In genomic region chr11:120239713-120240640, GRCh38 we compare ENCODE assay signal across 13 cellular contexts. TPM values are rescaled to one million over a fixed set of nuclear protein-coding genes. Genes with fewer than 3 reads are reported as not detected.
A peak's percentile ranks its signal among the peaks of the same experiment; 100 is the strongest.
DNase-seq lines count a peak whose midpoint lies in the region; ATAC-seq and TF ChIP-seq lines count a peak whose summit lies in the region.
"Had no signal": no experiment of that assay in that cellular context is flagged by ENCODE, and none has a peak within 500 bp of the region (broad histone marks: within the 10 kb centered on the region; RNA-seq: fewer than 3 reads in every experiment).

Gene POU2F3, plus strand, starts transcription at chr11:120240140. Its CDS starts 204 bp downstream, at chr11:120240344.

- peak; percentile 7 for TF ChIP-seq CTCF in fibroblast of the aortic adventitia (IDR thresholded peaks at IDR 0.05; ENCODE audit: insufficient read depth, low read length)

- H3K4me3 ChIP-seq in fibroblast of the aortic adventitia (ENCODE audit: low read depth, low read length) (no peak within 1 kb of the TSS), skin epidermis (peak within 1 kb of the TSS; percentile 6 to 55 (median 30))
- H3K4me3 ChIP-seq: testis had no signal

- DNase-seq in NCI-H2081 (lab: John Stamatoyannopoulos, UW) = peak; percentile 25 to 28
- no peak for DNase-seq in NCI-H2081 treated with DMSO at 0.1 percent for 48 hours (lab: John Stamatoyannopoulos, UW)
- DNase-seq in NCI-H2171 (lab: John Stamatoyannopoulos, UW) = peak; percentile 12
- no peak for DNase-seq in fibroblast of the aortic adventitia (ENCODE audit: low read depth)
- DNase-seq in NCI-H1092 treated with DMSO at 0.1 percent for 48 hours (lab: John Stamatoyannopoulos, UW) = no peak
- no peak for DNase-seq in HuH-7.5 (ENCODE audit: low spot score)
- DNase-seq: activated CD8-positive, alpha-beta memory T cell treated with anti-CD3 and anti-CD28 coated beads, Interleukin-2, amount 10 ng/mL, durations not matched to agents 7 days and 5 days; AML-193; left cardiac atrium; SHP77 treated with DMSO at 0.1 percent for 48 hours; testis had no signal

- ATAC-seq in HG02798 (IDR thresholded peaks at IDR 0.05; ENCODE audit: poor library complexity, unreplicated experiment) = no peak
- ATAC-seq: activated CD8-positive, alpha-beta memory T cell treated with anti-CD3 and anti-CD28 coated beads, Interleukin-2, amount 10 ng/mL, durations not matched to agents 7 days and 5 days; left cardiac atrium had no signal

- peak within 1 kb of the TSS in 19 of 21 experiments; percentile 8 to 86 (median 67) for H3K27ac ChIP-seq in skin epidermis
- H3K27ac ChIP-seq: testis had no signal

RNA-seq across cellular contexts. Expression of gene POU2F3, which starts in this region (rescaled TPM):
- 0.36 and 0.90 TPM in 2 replicates for total RNA-seq in fibroblast of the aortic adventitia (ENCODE audit: low replicate concordance)
- total RNA-seq: activated CD8-positive, alpha-beta memory T cell treated with anti-CD3 and anti-CD28 coated beads, Interleukin-2, amount 10 ng/mL, durations not matched to agents 7 days and 5 days; left cardiac atrium had no signal

Comparison
In these comparisons a context has a peak if more than half of its experiments do, and no peak if none do; other contexts are left out.
1. DNase-seq: peak in NCI-H2081 (2 of 2) and NCI-H2171 (single experiment); none in NCI-H2081 treated with DMSO at 0.1 percent for 48 hours (single experiment), fibroblast of the aortic adventitia (single experiment), NCI-H1092 treated with DMSO at 0.1 percent for 48 hours (single experiment) and HuH-7.5 (single experiment).